Comparison of ENCODE assay signal across 8 cellular contexts in the genomic region with DNA sequence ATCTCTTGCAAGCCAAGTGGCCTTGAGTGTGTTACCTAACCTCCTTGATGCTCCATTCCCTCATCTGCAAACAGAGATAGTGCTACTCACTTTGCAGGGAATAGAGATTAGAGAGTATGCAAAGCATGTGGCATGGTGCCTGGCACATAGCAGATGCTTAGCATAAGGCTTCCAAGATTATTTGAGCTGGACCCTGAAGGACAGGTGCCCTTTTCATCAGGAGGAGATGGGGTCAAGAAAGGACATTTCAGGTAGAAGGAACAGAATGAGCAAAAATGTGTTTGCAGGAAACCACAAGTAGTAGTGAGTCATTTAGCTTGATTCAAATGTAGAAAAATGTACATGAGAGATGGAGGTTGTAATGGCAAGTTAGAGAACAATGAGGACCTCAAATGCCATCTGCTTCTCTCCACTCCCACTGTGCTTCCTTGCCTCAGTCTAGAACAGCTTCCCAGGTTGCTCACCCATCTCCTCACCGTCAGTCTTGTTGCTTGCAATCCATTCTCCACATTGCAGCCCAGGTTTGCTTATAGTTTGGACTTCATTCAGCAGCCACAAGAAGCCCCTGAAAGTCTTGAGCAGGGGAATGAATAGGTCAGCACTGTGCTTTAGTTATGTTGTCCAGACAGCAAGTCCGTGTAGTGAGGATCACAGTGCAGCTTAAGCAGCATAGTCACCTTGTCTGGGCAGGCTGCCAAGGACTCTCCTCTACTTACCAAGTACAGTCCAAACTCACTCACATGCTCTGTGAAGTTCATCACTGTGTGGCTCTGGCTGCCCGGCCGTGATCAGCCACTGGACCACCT.
DNase-seq lines count a peak whose midpoint lies in the region; ATAC-seq lines count a peak whose summit lies in the region.

No MANE protein-coding gene starts in this region.

- peak overlapping the region; percentile 86 for H3K27ac Mint-ChIP-seq in activated naive CD8-positive, alpha-beta T cell treated with anti-CD3 and anti-CD28 coated beads for 36 hours

- peaks cover 1% of the 10 kb centered on the region for H3K9me3 Mint-ChIP-seq in activated naive CD8-positive, alpha-beta T cell treated with anti-CD3 and anti-CD28 coated beads for 36 hours

- no peaks in the 10 kb centered on the region for H3K36me3 Mint-ChIP-seq in activated naive CD8-positive, alpha-beta T cell treated with anti-CD3 and anti-CD28 coated beads for 36 hours

- H3K4me3 Mint-ChIP-seq in activated naive CD8-positive, alpha-beta T cell treated with anti-CD3 and anti-CD28 coated beads for 36 hours: peak overlapping the region; percentile 38

- H3K4me1 Mint-ChIP-seq in activated naive CD8-positive, alpha-beta T cell treated with anti-CD3 and anti-CD28 coated beads for 36 hours: peaks cover 39% of the 10 kb centered on the region

- peak; percentile 58 for ATAC-seq in GM21447 (IDR thresholded peaks at IDR 0.05; ENCODE audit: unreplicated experiment)
- no peak for ATAC-seq in GM19035 (IDR thresholded peaks at IDR 0.05; ENCODE audit: unreplicated experiment)

- peak; percentile 80 for DNase-seq in DMS79 treated with DMSO at 0.1 percent for 48 hours (lab: John Stamatoyannopoulos, UW)
- DNase-seq in NCI-H2196 (lab: John Stamatoyannopoulos, UW; ENCODE audit: unreplicated experiment): peak; percentile 70
- peak; percentile 51 for DNase-seq in activated naive CD8-positive, alpha-beta T cell treated with anti-CD3 and anti-CD28 coated beads for 36 hours
- DNase-seq in lung microvascular endothelial cell (ENCODE audit: low read depth in 2 of 2): peak; percentile 3 to 24
- no peak for DNase-seq in iPS-NIHi7 (ENCODE audit: extremely low spot score)
- DNase-seq in islet precursor cell: no peak

- peaks cover 5% of the 10 kb centered on the region for H3K27me3 Mint-ChIP-seq in activated naive CD8-positive, alpha-beta T cell treated with anti-CD3 and anti-CD28 coated beads for 36 hours

Comparison
In these comparisons a context has a peak if more than half of its experiments do, and no peak if none do; other contexts are left out.
1. DNase-seq: peak in DMS79 treated with DMSO at 0.1 percent for 48 hours (single experiment), NCI-H2196 (single experiment), activated naive CD8-positive, alpha-beta T cell treated with anti-CD3 and anti-CD28 coated beads for 36 hours (single experiment) and lung microvascular endothelial cell (2 of 2); none in iPS-NIHi7 (single experiment) and islet precursor cell (single experiment).